1 cellular context compared by ENCODE assay signal in the genomic region with DNA sequence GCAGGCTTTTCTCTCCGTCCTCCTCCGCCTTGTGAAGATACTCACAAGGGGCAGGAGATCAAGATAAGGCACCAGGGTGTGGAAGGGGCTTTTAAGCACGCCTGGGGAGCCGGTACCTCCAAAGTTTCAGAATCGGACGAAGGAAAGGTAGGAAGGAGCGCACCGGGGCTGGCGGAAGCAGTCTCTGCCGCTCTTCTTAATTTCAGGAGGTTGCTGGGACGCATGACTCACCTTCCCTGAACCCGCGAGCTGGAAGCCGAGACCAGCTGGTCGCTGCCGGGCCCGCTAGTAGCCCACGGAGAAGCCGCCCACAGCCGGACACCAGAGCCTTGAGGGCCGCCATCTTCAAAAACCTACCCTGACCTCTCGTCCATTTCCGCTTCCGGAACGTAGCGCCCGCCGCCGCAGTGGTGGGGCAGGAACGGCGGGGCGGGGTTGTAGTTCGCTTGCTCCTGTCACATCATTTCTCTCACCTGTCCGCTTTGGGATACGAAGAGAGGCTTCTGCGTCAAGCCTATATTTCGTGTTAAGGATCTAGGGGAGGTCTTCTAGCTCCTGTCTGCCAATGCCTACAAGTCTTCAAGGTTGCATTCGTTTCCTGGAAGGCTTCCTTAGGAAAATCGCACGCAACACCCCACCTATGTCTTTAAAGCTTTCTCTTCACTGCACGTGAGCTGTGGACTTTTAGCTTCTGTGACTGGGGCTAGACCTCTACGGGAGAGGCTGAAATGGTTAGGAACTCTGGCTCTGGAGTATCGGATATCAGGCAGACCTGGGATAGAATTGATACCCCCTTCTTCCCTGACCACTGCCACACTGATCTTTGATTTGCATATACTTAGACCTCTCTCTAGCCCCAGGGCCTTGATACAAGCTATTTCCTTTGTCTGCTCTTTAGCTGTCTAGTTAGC.
TF ChIP-seq lines count a peak whose summit lies in the region.

MRPS18A (minus strand) TSS at position 355 of the 911 bp plus-strand sequence; CDS start at position 343, 12 bp downstream.

TF ChIP-seq in HEK293, 187 proteins besides CTCF, POLR2A, EP300 and RAD21 (continued from another document and continues in another):
- TF ChIP-seq ZNF292 (tag by site-specific recombination; IDR thresholded peaks at IDR 0.05; ENCODE audit: borderline replicate concordance, low read depth), result no peak
- no peak for TF ChIP-seq ZNF169 (tag by site-specific recombination; IDR thresholded peaks at IDR 0.05)
- no peak for TF ChIP-seq ZNF266 (tag by site-specific recombination; IDR thresholded peaks at IDR 0.05; ENCODE audit: low read depth)
- no peak for TF ChIP-seq KLF1 (tag by site-specific recombination; IDR thresholded peaks at IDR 0.05)
- TF ChIP-seq ZNF76 (tag by site-specific recombination; IDR thresholded peaks at IDR 0.05; ENCODE audit: borderline replicate concordance, low read depth), result peak; percentile 40; the same call in 1 of the 2 replicates
- no peak for TF ChIP-seq PRDM1 (tag by site-specific recombination; IDR thresholded peaks at IDR 0.05)
- no peak for TF ChIP-seq SCRT1 (tag by site-specific recombination; IDR thresholded peaks at IDR 0.05; ENCODE audit: borderline replicate concordance)
- no peak for TF ChIP-seq ZNF19 (tag by site-specific recombination; IDR thresholded peaks at IDR 0.05; ENCODE audit: low read depth)
- peak; percentile 96 for TF ChIP-seq ZNF580 (tag by site-specific recombination; IDR thresholded peaks at IDR 0.05)
- 0 out of 2 replicates have a peak, but pooled peaks have one; percentile 24 for TF ChIP-seq GLIS1 (tag by site-specific recombination; IDR thresholded peaks at IDR 0.05)
- no peak for TF ChIP-seq ZNF202 (tag by site-specific recombination; IDR thresholded peaks at IDR 0.05; ENCODE audit: borderline replicate concordance)
- no peak for TF ChIP-seq ZBTB49 (tag by site-specific recombination; IDR thresholded peaks at IDR 0.05; ENCODE audit: low read depth)
- no peak for TF ChIP-seq ZNF626 (tag by site-specific recombination; IDR thresholded peaks at IDR 0.05)
- no peak for TF ChIP-seq ZNF664 (tag by site-specific recombination; IDR thresholded peaks at IDR 0.05)
- TF ChIP-seq, protein P1, sequence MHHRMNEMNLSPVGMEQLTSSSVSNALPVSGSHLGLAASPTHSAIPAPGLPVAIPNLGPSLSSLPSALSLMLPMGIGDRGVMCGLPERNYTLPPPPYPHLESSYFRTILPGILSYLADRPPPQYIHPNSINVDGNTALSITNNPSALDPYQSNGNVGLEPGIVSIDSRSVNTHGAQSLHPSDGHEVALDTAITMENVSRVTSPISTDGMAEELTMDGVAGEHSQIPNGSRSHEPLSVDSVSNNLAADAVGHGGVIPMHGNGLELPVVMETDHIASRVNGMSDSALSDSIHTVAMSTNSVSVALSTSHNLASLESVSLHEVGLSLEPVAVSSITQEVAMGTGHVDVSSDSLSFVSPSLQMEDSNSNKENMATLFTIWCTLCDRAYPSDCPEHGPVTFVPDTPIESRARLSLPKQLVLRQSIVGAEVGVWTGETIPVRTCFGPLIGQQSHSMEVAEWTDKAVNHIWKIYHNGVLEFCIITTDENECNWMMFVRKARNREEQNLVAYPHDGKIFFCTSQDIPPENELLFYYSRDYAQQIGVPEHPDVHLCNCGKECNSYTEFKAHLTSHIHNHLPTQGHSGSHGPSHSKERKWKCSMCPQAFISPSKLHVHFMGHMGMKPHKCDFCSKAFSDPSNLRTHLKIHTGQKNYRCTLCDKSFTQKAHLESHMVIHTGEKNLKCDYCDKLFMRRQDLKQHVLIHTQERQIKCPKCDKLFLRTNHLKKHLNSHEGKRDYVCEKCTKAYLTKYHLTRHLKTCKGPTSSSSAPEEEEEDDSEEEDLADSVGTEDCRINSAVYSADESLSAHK (tag by site-specific recombination; IDR thresholded peaks at IDR 0.05), result no peak
- peak; percentile 82 for TF ChIP-seq ZFHX2 (tag by site-specific recombination; conservative IDR thresholded peaks at IDR 0.05)
- TF ChIP-seq, protein P2, sequence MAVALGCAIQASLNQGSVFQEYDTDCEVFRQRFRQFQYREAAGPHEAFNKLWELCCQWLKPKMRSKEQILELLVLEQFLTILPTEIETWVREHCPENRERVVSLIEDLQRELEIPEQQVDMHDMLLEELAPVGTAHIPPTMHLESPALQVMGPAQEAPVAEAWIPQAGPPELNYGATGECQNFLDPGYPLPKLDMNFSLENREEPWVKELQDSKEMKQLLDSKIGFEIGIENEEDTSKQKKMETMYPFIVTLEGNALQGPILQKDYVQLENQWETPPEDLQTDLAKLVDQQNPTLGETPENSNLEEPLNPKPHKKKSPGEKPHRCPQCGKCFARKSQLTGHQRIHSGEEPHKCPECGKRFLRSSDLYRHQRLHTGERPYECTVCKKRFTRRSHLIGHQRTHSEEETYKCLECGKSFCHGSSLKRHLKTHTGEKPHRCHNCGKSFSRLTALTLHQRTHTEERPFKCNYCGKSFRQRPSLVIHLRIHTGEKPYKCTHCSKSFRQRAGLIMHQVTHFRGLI (tag by site-specific recombination; IDR thresholded peaks at IDR 0.05), result 0 out of 2 replicates have a peak, but pooled peaks have one; percentile 32
- TF ChIP-seq, protein P3, sequence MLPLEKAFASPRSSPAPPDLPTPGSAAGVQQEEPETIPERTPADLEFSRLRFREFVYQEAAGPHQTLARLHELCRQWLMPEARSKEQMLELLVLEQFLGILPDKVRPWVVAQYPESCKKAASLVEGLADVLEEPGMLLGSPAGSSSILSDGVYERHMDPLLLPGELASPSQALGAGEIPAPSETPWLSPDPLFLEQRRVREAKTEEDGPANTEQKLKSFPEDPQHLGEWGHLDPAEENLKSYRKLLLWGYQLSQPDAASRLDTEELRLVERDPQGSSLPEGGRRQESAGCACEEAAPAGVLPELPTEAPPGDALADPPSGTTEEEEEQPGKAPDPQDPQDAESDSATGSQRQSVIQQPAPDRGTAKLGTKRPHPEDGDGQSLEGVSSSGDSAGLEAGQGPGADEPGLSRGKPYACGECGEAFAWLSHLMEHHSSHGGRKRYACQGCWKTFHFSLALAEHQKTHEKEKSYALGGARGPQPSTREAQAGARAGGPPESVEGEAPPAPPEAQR (tag by site-specific recombination; IDR thresholded peaks at IDR 0.05), result no peak
- TF ChIP-seq MZF1 (tag by site-specific recombination; IDR thresholded peaks at IDR 0.05; ENCODE audit: borderline replicate concordance), result no peak
- no peak for TF ChIP-seq ZNF274 (IDR thresholded peaks at IDR 0.05; ENCODE audit: low read length)
- TF ChIP-seq ZNF274 (tag by site-specific recombination; IDR thresholded peaks at IDR 0.05; ENCODE audit: borderline replicate concordance), result no peak
- TF ChIP-seq, protein P4, sequence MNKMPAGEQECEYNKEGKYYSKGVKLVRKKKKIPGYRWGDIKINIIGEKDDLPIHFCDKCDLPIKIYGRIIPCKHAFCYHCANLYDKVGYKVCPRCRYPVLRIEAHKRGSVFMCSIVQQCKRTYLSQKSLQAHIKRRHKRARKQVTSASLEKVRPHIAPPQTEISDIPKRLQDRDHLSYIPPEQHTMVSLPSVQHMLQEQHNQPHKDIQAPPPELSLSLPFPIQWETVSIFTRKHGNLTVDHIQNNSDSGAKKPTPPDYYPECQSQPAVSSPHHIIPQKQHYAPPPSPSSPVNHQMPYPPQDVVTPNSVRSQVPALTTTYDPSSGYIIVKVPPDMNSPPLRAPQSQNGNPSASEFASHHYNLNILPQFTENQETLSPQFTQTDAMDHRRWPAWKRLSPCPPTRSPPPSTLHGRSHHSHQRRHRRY (tag by site-specific recombination; IDR thresholded peaks at IDR 0.05), result no peak
- TF ChIP-seq, protein P5, sequence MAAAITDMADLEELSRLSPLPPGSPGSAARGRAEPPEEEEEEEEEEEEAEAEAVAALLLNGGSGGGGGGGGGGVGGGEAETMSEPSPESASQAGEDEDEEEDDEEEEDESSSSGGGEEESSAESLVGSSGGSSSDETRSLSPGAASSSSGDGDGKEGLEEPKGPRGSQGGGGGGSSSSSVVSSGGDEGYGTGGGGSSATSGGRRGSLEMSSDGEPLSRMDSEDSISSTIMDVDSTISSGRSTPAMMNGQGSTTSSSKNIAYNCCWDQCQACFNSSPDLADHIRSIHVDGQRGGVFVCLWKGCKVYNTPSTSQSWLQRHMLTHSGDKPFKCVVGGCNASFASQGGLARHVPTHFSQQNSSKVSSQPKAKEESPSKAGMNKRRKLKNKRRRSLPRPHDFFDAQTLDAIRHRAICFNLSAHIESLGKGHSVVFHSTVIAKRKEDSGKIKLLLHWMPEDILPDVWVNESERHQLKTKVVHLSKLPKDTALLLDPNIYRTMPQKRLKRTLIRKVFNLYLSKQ (tag by site-specific recombination; IDR thresholded peaks at IDR 0.05; ENCODE audit: borderline replicate concordance), result no peak
- TF ChIP-seq ZNF473 (tag by site-specific recombination; IDR thresholded peaks at IDR 0.05), result no peak
- TF ChIP-seq, protein P6, sequence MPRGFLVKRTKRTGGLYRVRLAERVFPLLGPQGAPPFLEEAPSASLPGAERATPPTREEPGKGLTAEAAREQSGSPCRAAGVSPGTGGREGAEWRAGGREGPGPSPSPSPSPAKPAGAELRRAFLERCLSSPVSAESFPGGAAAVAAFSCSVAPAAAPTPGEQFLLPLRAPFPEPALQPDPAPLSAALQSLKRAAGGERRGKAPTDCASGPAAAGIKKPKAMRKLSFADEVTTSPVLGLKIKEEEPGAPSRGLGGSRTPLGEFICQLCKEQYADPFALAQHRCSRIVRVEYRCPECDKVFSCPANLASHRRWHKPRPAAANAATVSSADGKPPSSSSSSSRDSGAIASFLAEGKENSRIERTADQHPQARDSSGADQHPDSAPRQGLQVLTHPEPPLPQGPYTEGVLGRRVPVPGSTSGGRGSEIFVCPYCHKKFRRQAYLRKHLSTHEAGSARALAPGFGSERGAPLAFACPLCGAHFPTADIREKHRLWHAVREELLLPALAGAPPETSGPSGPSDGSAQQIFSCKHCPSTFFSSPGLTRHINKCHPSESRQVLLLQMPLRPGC (tag by site-specific recombination; IDR thresholded peaks at IDR 0.05), result no peak
- no peak for TF ChIP-seq ZNF175 (tag by site-specific recombination; IDR thresholded peaks at IDR 0.05)
- no peak for TF ChIP-seq ZSCAN30 (tag by site-specific recombination; IDR thresholded peaks at IDR 0.05)
- TF ChIP-seq, protein P7, sequence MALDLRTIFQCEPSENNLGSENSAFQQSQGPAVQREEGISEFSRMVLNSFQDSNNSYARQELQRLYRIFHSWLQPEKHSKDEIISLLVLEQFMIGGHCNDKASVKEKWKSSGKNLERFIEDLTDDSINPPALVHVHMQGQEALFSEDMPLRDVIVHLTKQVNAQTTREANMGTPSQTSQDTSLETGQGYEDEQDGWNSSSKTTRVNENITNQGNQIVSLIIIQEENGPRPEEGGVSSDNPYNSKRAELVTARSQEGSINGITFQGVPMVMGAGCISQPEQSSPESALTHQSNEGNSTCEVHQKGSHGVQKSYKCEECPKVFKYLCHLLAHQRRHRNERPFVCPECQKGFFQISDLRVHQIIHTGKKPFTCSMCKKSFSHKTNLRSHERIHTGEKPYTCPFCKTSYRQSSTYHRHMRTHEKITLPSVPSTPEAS (tag by site-specific recombination; IDR thresholded peaks at IDR 0.05), result no peak
- TF ChIP-seq ZNF830 (tag by site-specific recombination; IDR thresholded peaks at IDR 0.05; ENCODE audit: low read depth), result no peak
- TF ChIP-seq ZBTB7A (tag by site-specific recombination; IDR thresholded peaks at IDR 0.05; ENCODE audit: low read depth), result no peak
- no peak for TF ChIP-seq TCF7L2 (IDR thresholded peaks at IDR 0.05; ENCODE audit: borderline replicate concordance, low read depth, low read length)
- TF ChIP-seq SALL2 (tag by site-specific recombination; IDR thresholded peaks at IDR 0.05; ENCODE audit: borderline replicate concordance), result no peak
- TF ChIP-seq ZNF174 (tag by site-specific recombination; IDR thresholded peaks at IDR 0.05), result no peak
- TF ChIP-seq, protein P8, sequence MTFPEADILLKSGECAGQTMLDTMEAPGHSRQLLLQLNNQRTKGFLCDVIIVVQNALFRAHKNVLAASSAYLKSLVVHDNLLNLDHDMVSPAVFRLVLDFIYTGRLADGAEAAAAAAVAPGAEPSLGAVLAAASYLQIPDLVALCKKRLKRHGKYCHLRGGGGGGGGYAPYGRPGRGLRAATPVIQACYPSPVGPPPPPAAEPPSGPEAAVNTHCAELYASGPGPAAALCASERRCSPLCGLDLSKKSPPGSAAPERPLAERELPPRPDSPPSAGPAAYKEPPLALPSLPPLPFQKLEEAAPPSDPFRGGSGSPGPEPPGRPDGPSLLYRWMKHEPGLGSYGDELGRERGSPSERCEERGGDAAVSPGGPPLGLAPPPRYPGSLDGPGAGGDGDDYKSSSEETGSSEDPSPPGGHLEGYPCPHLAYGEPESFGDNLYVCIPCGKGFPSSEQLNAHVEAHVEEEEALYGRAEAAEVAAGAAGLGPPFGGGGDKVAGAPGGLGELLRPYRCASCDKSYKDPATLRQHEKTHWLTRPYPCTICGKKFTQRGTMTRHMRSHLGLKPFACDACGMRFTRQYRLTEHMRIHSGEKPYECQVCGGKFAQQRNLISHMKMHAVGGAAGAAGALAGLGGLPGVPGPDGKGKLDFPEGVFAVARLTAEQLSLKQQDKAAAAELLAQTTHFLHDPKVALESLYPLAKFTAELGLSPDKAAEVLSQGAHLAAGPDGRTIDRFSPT (tag by site-specific recombination; IDR thresholded peaks at IDR 0.05), result no peak
- no peak for TF ChIP-seq ZNF223 (tag by site-specific recombination; IDR thresholded peaks at IDR 0.05)
- 0 out of 2 replicates have a peak, but pooled peaks have one; percentile 28 for TF ChIP-seq ZNF10 (tag by site-specific recombination; IDR thresholded peaks at IDR 0.05)
- 0 out of 2 replicates have a peak, but pooled peaks have one; percentile 46 for TF ChIP-seq BCL11B (tag by site-specific recombination; IDR thresholded peaks at IDR 0.05; ENCODE audit: low read depth)
- no peak for TF ChIP-seq ZSCAN16 (tag by site-specific recombination; IDR thresholded peaks at IDR 0.05)
